In the genomic region with DNA sequence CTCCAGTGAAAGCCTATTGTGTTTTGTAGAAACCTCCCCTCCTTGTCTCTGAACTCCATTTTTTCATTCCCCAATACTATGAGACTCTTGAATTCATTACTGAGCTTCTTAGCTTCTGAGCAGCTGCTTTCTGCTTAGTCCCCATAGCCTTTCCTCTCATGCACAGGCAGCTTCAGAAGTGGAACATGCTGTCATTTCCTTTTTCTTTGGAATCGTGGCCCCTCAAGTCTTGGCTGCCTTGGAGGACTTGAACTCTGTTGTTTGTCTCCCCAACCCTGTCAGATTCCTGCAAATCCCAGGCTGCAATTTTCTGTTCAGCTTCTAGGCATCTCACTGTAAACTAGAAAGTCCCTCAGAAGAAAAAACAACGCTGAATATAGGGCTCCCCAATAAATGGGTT, we compare ENCODE assay signal across 24 cellular contexts.
DNase-seq lines count a peak whose midpoint lies in the region; ATAC-seq, FAIRE-seq and TF ChIP-seq lines count a peak whose summit lies in the region.
"Had no signal": no experiment of that assay in that cellular context is flagged by ENCODE, and none has a peak within 500 bp of the region (broad histone marks: within the 10 kb centered on the region; RNA-seq: fewer than 3 reads in every experiment).

No MANE protein-coding gene starts in this region.

- SMC1A ChIA-PET in GM12878 (lab: Charles Lee; ENCODE audit: uncharacterized antibody, unreplicated experiment), result interaction anchor here (1.6 kb wide), 1 partner anchor 16 kb away, joined by 3 read pairs; no protein-coding TSS in a partner anchor

- no peak for TF ChIP-seq RAD21 in GM12878 (IDR thresholded peaks at IDR 0.05; ENCODE audit: insufficient read depth, low read depth, low read length)

- CTCF ChIA-PET in GM12878 (lab: Yijun Ruan, JAX), result interaction anchor here (1.4 to 1.5 kb wide), 2 partner anchors 271 to 305 kb away, joined by 4 to 7 read pairs; no protein-coding TSS in a partner anchor
- CTCF ChIA-PET in activated CD4-positive, alpha-beta memory T cell treated with anti-CD3 and anti-CD28 coated beads for 36 hours (lab: Charles Lee), result no interaction called here

- H3K27me3 ChIP-seq in GM12878 (replicated peaks in 1 of 2; ENCODE audit: control insufficient read depth in 2 of 2, insufficient read depth in 2 of 2, low read length in 1 of 2) (no peaks in the 10 kb centered on the region), rectal smooth muscle tissue (ENCODE audit: control insufficient read depth, insufficient read depth, low read length) (no peaks in the 10 kb centered on the region), esophagus squamous epithelium (no peaks in the 10 kb centered on the region)
- H3K27me3 ChIP-seq: SJSA1, tibial artery had no signal

- H3K4me3 Mint-ChIP-seq in CD14-positive monocyte, result no peak overlapping the region
- no peak overlapping the region for H3K4me3 Mint-ChIP-seq in activated CD4-positive, alpha-beta memory T cell treated with anti-CD3 and anti-CD28 coated beads for 36 hours
- H3K4me3 Mint-ChIP-seq: CD4-positive, alpha-beta memory T cell; endodermal cell; natural killer cell; stimulated activated effector memory CD8-positive, alpha-beta T cell treated with anti-CD3 and anti-CD28 coated beads, Interleukin-12 subunit alpha, Interleukin-12 subunit beta, amount 100 ng/mL, for 72 hours had no signal

- H3K36me3 ChIP-seq in GM12878 (ENCODE audit: control insufficient read depth in 2 of 2, insufficient read depth in 2 of 2, low read length in 1 of 2) (no peaks in the 10 kb centered on the region), rectal smooth muscle tissue (ENCODE audit: control insufficient read depth, insufficient read depth, low read length) (no peaks in the 10 kb centered on the region), esophagus squamous epithelium (no peaks in the 10 kb centered on the region)
- H3K36me3 ChIP-seq: SJSA1, tibial artery had no signal

- RAD21 ChIA-PET in GM12878 (lab: Charles Lee; ENCODE audit: unreplicated experiment), result no interaction called here

- intact Hi-C loops in CD14-positive monocyte (cut with micrococcal nuclease) (no loop called here), GM12878 (cut with micrococcal nuclease; ENCODE audit: unreplicated experiment) (no loop called here), left ventricle myocardium superior (cut with micrococcal nuclease) (no loop called here), esophagus squamous epithelium (cut with DNase I) (no loop called here)
- intact Hi-C loops in activated CD4-positive, alpha-beta memory T cell treated with anti-CD3 and anti-CD28 coated beads for 36 hours (cut with micrococcal nuclease), result no loop called here

- H3K4me3 ChIP-seq in GM12878 (no peak overlapping the region), rectal smooth muscle tissue (ENCODE audit: low read length) (no peak overlapping the region), esophagus squamous epithelium (no peak overlapping the region)
- H3K4me3 ChIP-seq: psoas muscle, SJSA1, tibial artery had no signal

- no peak for DNase-seq in CD14-positive monocyte (ENCODE audit: low spot score)
- DNase-seq in GM12878 (ENCODE audit: low read depth, low spot score), result no peak
- no peak for DNase-seq in left ventricle myocardium superior
- no peak for DNase-seq in NCI-H2107 (lab: John Stamatoyannopoulos, UW)
- no peak for DNase-seq in activated CD4-positive, alpha-beta memory T cell treated with anti-CD3 and anti-CD28 coated beads for 36 hours
- no peak for DNase-seq in esophagus squamous epithelium (lab: John Stamatoyannopoulos, UW)
- DNase-seq: activated gamma-delta T cell; anterior cingulate cortex; CD4-positive, alpha-beta memory T cell; DMS79; endodermal cell; foreskin melanocyte; Karpas-422; natural killer cell; NCI-H1417; NCI-H2171; NCI-H69; psoas muscle; stimulated activated CD4-positive, alpha-beta T cell treated with anti-CD3 and anti-CD28 coated beads, Interleukin-15, amount 100 ng/mL, for 24 hours; tibial artery had no signal

- POLR2A ChIA-PET in GM12878 (lab: Charles Lee), result no interaction called here
- POLR2A ChIA-PET in activated CD4-positive, alpha-beta memory T cell treated with anti-CD3 and anti-CD28 coated beads for 36 hours (lab: Charles Lee), result no interaction called here

- FAIRE-seq in GM12878 (lab: Jason Lieb, UNC), result no peak

- H3K9me3 ChIP-seq in GM12878 (replicated peaks; ENCODE audit: control insufficient read depth, insufficient read depth, low read length) (no peaks in the 10 kb centered on the region), esophagus squamous epithelium (no peaks in the 10 kb centered on the region)
- H3K9me3 ChIP-seq: psoas muscle, SJSA1, tibial artery had no signal

- no peak overlapping the region for H3K4me2 ChIP-seq in GM12878 (ENCODE audit: control insufficient read depth, insufficient read depth)

- H2AFZ ChIP-seq in GM12878 (ENCODE audit: control insufficient read depth, low read depth, low read length), result 0 out of 2 replicates have a peak overlapping the region, but pooled peaks have one; percentile 4

- H3K9me3 Mint-ChIP-seq in CD14-positive monocyte, result no peaks in the 10 kb centered on the region
- H3K9me3 Mint-ChIP-seq in activated CD4-positive, alpha-beta memory T cell treated with anti-CD3 and anti-CD28 coated beads for 36 hours, result no peaks in the 10 kb centered on the region
- H3K9me3 Mint-ChIP-seq: CD4-positive, alpha-beta memory T cell; endodermal cell; natural killer cell; stimulated activated effector memory CD8-positive, alpha-beta T cell treated with anti-CD3 and anti-CD28 coated beads, Interleukin-12 subunit alpha, Interleukin-12 subunit beta, amount 100 ng/mL, for 72 hours had no signal

- in situ Hi-C loops in GM12878 (cut with MboI), result no loop called here

- H3K4me1 ChIP-seq in GM12878 (ENCODE audit: control insufficient read depth, insufficient read depth, low read length) (no peaks in the 10 kb centered on the region), rectal smooth muscle tissue (ENCODE audit: control insufficient read depth, insufficient read depth, low read length) (peaks cover 29% of the 10 kb centered on the region), esophagus squamous epithelium (peaks cover 0 to 38% (median 10%) of the 10 kb centered on the region in 3 donors)
- H3K4me1 ChIP-seq: SJSA1 had no signal

- no peak overlapping the region for H3K27ac ChIP-seq in GM12878 (ENCODE audit: control insufficient read depth, insufficient read depth)
- peak overlapping the region; percentile 63 for H3K27ac ChIP-seq in rectal smooth muscle tissue (ENCODE audit: low read depth, low read length)
- peak overlapping the region in 2 of 4 donors; percentile 25 to 64 for H3K27ac ChIP-seq in esophagus squamous epithelium
- H3K27ac ChIP-seq: psoas muscle, SJSA1 had no signal

- ATAC-seq in GM12878 (no peak), left ventricle myocardium superior (peak; percentile 71), GM19452 (IDR thresholded peaks at IDR 0.05; ENCODE audit: unreplicated experiment) (no peak)
- ATAC-seq: natural killer cell; psoas muscle; stimulated activated effector memory CD8-positive, alpha-beta T cell treated with anti-CD3 and anti-CD28 coated beads, Interleukin-12 subunit alpha, Interleukin-12 subunit beta, amount 100 ng/mL, for 72 hours had no signal

- no peaks in the 10 kb centered on the region for H4K20me1 ChIP-seq in GM12878 (ENCODE audit: control insufficient read depth, insufficient read depth)

- TF ChIP-seq POLR2A in GM12878 (IDR thresholded peaks at IDR 0.05; ENCODE audit: low read depth, low read length) (no peak), esophagus squamous epithelium (IDR thresholded peaks at IDR 0.05) (no peak)

- H3K27ac Mint-ChIP-seq in CD14-positive monocyte, result peak overlapping the region in 5 of 7 donors; percentile 17 to 86 (median 65)
- H3K27ac Mint-ChIP-seq in activated CD4-positive, alpha-beta memory T cell treated with anti-CD3 and anti-CD28 coated beads for 36 hours, result no peak overlapping the region
- H3K27ac Mint-ChIP-seq: CD4-positive, alpha-beta memory T cell; endodermal cell; natural killer cell; stimulated activated effector memory CD8-positive, alpha-beta T cell treated with anti-CD3 and anti-CD28 coated beads, Interleukin-12 subunit alpha, Interleukin-12 subunit beta, amount 100 ng/mL, for 72 hours had no signal

- H3K36me3 Mint-ChIP-seq in CD14-positive monocyte, result no peaks in the 10 kb centered on the region
- H3K36me3 Mint-ChIP-seq in activated CD4-positive, alpha-beta memory T cell treated with anti-CD3 and anti-CD28 coated beads for 36 hours, result no peaks in the 10 kb centered on the region
- H3K36me3 Mint-ChIP-seq: CD4-positive, alpha-beta memory T cell; natural killer cell; stimulated activated effector memory CD8-positive, alpha-beta T cell treated with anti-CD3 and anti-CD28 coated beads, Interleukin-12 subunit alpha, Interleukin-12 subunit beta, amount 100 ng/mL, for 72 hours had no signal

- WGBS in GM12878 (ENCODE audit: insufficient coverage, insufficient replicate concordance, low lambda C conversion rate, missing lambda C conversion rate), result 50% methylated on average over 2 of the region's 2 CpGs
- 54 to 63% methylated on average over 2 of the region's 2 CpGs for WGBS in esophagus squamous epithelium, 2 donors

- H3K4me1 Mint-ChIP-seq in CD14-positive monocyte, result peaks cover 34% of the 10 kb centered on the region
- no peaks in the 10 kb centered on the region for H3K4me1 Mint-ChIP-seq in activated CD4-positive, alpha-beta memory T cell treated with anti-CD3 and anti-CD28 coated beads for 36 hours (ENCODE audit: low read depth)
- H3K4me1 Mint-ChIP-seq: CD4-positive, alpha-beta memory T cell; stimulated activated effector memory CD8-positive, alpha-beta T cell treated with anti-CD3 and anti-CD28 coated beads, Interleukin-12 subunit alpha, Interleukin-12 subunit beta, amount 100 ng/mL, for 72 hours had no signal

- peaks cover 0 to 1% (median 1%) of the 10 kb centered on the region in 3 donors for H3K27me3 Mint-ChIP-seq in CD14-positive monocyte (ENCODE audit: low read depth in 3 of 3)
- H3K27me3 Mint-ChIP-seq in activated CD4-positive, alpha-beta memory T cell treated with anti-CD3 and anti-CD28 coated beads for 36 hours, result no peaks in the 10 kb centered on the region

- no peak for TF ChIP-seq EP300 in GM12878 (IDR thresholded peaks at IDR 0.05; ENCODE audit: borderline replicate concordance in 1 of 2, control insufficient read depth in 1 of 2, low read depth in 2 of 2, low read length in 2 of 2)

- no peaks in the 10 kb centered on the region for H3K79me2 ChIP-seq in GM12878 (ENCODE audit: control insufficient read depth, insufficient read depth, low read length)

- no peak overlapping the region for H3K9ac ChIP-seq in GM12878 (ENCODE audit: control insufficient read depth, insufficient read depth, low read length)
- no peak overlapping the region for H3K9ac ChIP-seq in rectal smooth muscle tissue (ENCODE audit: low read length)

- TF ChIP-seq CTCF in CD14-positive monocyte (IDR thresholded peaks at IDR 0.05) (no peak), GM12878 (IDR thresholded peaks at IDR 0.05 in 2 of 3, conservative IDR thresholded peaks at IDR 0.05 in 1 of 3; ENCODE audit: control insufficient read depth in 2 of 3, extremely low read depth in 1 of 3, insufficient read depth in 1 of 3, low read depth in 3 of 3, low read length in 3 of 3) (no peak), esophagus squamous epithelium (IDR thresholded peaks at IDR 0.05) (no peak)

- no TSS peak for BruUV-seq in GM12878 (replicated peaks; lab: Mats Ljungman, UMichigan)
